In the genomic region with DNA sequence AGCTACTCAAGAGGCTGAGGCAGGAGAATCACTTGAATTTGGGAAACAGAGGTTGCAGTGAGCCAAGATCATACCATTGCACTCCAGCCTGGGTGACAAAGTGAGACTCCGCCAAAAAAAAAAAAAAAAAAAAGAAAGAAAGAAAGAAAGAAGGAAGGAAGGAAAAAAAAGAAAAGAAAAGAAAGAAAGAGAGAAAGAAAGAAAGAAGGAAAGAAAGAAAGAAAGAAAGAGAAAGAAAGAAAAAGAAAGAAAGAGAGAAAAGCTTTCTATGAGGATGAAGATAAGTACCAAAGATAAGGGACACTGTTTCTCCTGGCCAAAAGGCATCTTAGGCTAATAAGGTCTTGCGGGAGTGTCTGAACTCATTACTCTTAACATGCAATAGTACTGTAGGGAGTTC, we compare ENCODE assay signal across 9 cellular contexts. TPM values are rescaled to one million over a fixed set of nuclear protein-coding genes. Genes with fewer than 3 reads are reported as not detected.
DNase-seq lines count a peak whose midpoint lies in the region; ATAC-seq, FAIRE-seq and TF ChIP-seq lines count a peak whose summit lies in the region.
"Not testable (repeated sequence)": the region's sequence is repeated elsewhere in the genome, so short reads cannot be mapped to it uniquely, and the experiment has no call there.
"Had no signal": no experiment of that assay in that cellular context is flagged by ENCODE, and none has a peak within 500 bp of the region (broad histone marks: within the 10 kb centered on the region; RNA-seq: fewer than 3 reads in every experiment).

No MANE protein-coding gene starts in this region.

- not testable (repeated sequence) for H3K9me3 Mint-ChIP-seq in CD14-positive monocyte; T-helper 2 cell treated with Interferon-gamma antibody and Interleukin-4, amounts not matched to agents 5 μg/mL and 100 μg/mL, for 36 hours; activated T-cell treated with anti-CD3 and anti-CD28 coated beads, Interleukin-2, amount 50 U/mL, for 72 hours; stimulated activated naive B cell treated with anti-CD40 and anti-IgM and Interleukin-4, amounts not matched to agents 10 μg/mL and 1 μg/mL and 100 μg/mL, for 72 hours

- POLR2A ChIA-PET in HEK293 (lab: Yijun Ruan, JAX); K562 (lab: Yijun Ruan, JAX): not testable (repeated sequence)

- H3K4me3 Mint-ChIP-seq in CD14-positive monocyte; T-helper 2 cell treated with Interferon-gamma antibody and Interleukin-4, amounts not matched to agents 5 μg/mL and 100 μg/mL, for 36 hours; activated T-cell treated with anti-CD3 and anti-CD28 coated beads, Interleukin-2, amount 50 U/mL, for 72 hours: not testable (repeated sequence)
- H3K4me3 Mint-ChIP-seq in stimulated activated naive B cell treated with anti-CD40 and anti-IgM and Interleukin-4, amounts not matched to agents 10 μg/mL and 1 μg/mL and 100 μg/mL, for 72 hours: peak overlapping the region; percentile 73 to 74

- CTCF ChIA-PET in HEK293 (lab: Yijun Ruan, JAX); K562 (lab: Yijun Ruan, JAX; ENCODE audit: low intra/inter-chr PET ratio): not testable (repeated sequence)

- H3K4me2 ChIP-seq in OCI-LY1 (ENCODE audit: low read length): peak overlapping the region; percentile 39
- H3K4me2 ChIP-seq in K562 (ENCODE audit: insufficient read depth, low read length): not testable (repeated sequence)

- FAIRE-seq in K562 (lab: Jason Lieb, UNC): not testable (repeated sequence)

- H3K9me1 ChIP-seq in K562 (ENCODE audit: control insufficient read depth, insufficient read depth, low read length): not testable (repeated sequence)

- not testable (repeated sequence) for TF ChIP-seq EP300 in K562 (IDR thresholded peaks at IDR 0.05; ENCODE audit: low read length)

- TF ChIP-seq POLR2A in K562 (conservative IDR thresholded peaks at IDR 0.05): not testable (repeated sequence)

- not testable (repeated sequence) for H3K27me3 Mint-ChIP-seq in CD14-positive monocyte (ENCODE audit: low read depth in 3 of 3); T-helper 2 cell treated with Interferon-gamma antibody and Interleukin-4, amounts not matched to agents 5 μg/mL and 100 μg/mL, for 36 hours (ENCODE audit: low read depth); stimulated activated naive B cell treated with anti-CD40 and anti-IgM and Interleukin-4, amounts not matched to agents 10 μg/mL and 1 μg/mL and 100 μg/mL, for 72 hours
- peaks cover 61% of the 10 kb centered on the region for H3K27me3 Mint-ChIP-seq in activated T-cell treated with anti-CD3 and anti-CD28 coated beads, Interleukin-2, amount 50 U/mL, for 72 hours (ENCODE audit: low read depth)

- not testable (repeated sequence) for H3K27ac ChIP-seq in HEK293 (ENCODE audit: extremely low read depth, low read depth, low read length); K562 (ENCODE audit: extremely low read depth, low read depth, low read length)
- peak overlapping the region; percentile 69 for H3K27ac ChIP-seq in OCI-LY1 (ENCODE audit: low read depth, low read length, poor library complexity, severe bottlenecking)

- not testable (repeated sequence) for H2AFZ ChIP-seq in OCI-LY1 (ENCODE audit: low read length); K562 (ENCODE audit: low read depth, low read length)

- not testable (repeated sequence) for H4K20me1 ChIP-seq in OCI-LY1 (ENCODE audit: insufficient read depth, low read length); K562 (replicated peaks; ENCODE audit: control insufficient read depth, insufficient read depth, low read length)

- BruUV-seq in K562 (replicated peaks; lab: Mats Ljungman, UMichigan): not testable (repeated sequence)

- H3K4me1 Mint-ChIP-seq in CD14-positive monocyte: peaks cover 27% of the 10 kb centered on the region
- peaks cover 39% of the 10 kb centered on the region for H3K4me1 Mint-ChIP-seq in T-helper 2 cell treated with Interferon-gamma antibody and Interleukin-4, amounts not matched to agents 5 μg/mL and 100 μg/mL, for 36 hours (ENCODE audit: low read depth)
- peaks cover 14% of the 10 kb centered on the region for H3K4me1 Mint-ChIP-seq in activated T-cell treated with anti-CD3 and anti-CD28 coated beads, Interleukin-2, amount 50 U/mL, for 72 hours (ENCODE audit: low read depth)
- peaks cover 25 to 59% of the 10 kb centered on the region in 2 donors for H3K4me1 Mint-ChIP-seq in stimulated activated naive B cell treated with anti-CD40 and anti-IgM and Interleukin-4, amounts not matched to agents 10 μg/mL and 1 μg/mL and 100 μg/mL, for 72 hours

- not testable (repeated sequence) for H3K9me3 ChIP-seq in HEK293 (ENCODE audit: control insufficient read depth, insufficient read depth, low read depth, low read length); OCI-LY1 (ENCODE audit: low read length); K562 (replicated peaks; ENCODE audit: control insufficient read depth, insufficient read depth, low read depth, low read length)

- H3K36me3 ChIP-seq in HEK293 (ENCODE audit: control insufficient read depth in 2 of 2, insufficient read depth in 1 of 2, low read length in 2 of 2); OCI-LY1 (ENCODE audit: insufficient read depth, low read length); K562 (ENCODE audit: control insufficient read depth, insufficient read depth, low read length): not testable (repeated sequence)

- H3K4me1 ChIP-seq in HEK293 (ENCODE audit: control insufficient read depth, insufficient read depth, low read length); K562 (replicated peaks in 1 of 2; ENCODE audit: control insufficient read depth in 2 of 2, insufficient read depth in 2 of 2, low read length in 2 of 2): not testable (repeated sequence)
- H3K4me1 ChIP-seq in OCI-LY1 (ENCODE audit: insufficient read depth, low read length, severe bottlenecking): peaks cover 14% of the 10 kb centered on the region

- H3K9ac ChIP-seq in OCI-LY1 (ENCODE audit: low read length); K562 (ENCODE audit: insufficient read depth in 1 of 2, low read depth in 2 of 2, low read length in 2 of 2): not testable (repeated sequence)

- H3K4me3 ChIP-seq in HEK293 (ENCODE audit: low read depth, low read length); OCI-LY1 (ENCODE audit: low read depth, low read length, poor library complexity, severe bottlenecking); K562: not testable (repeated sequence)

- not testable (repeated sequence) for TF ChIP-seq RAD21 in K562 (CRISPR knock-in tag; conservative IDR thresholded peaks at IDR 0.05 in 1 of 2, IDR thresholded peaks at IDR 0.05 in 1 of 2)

- 8% methylated on average over 2 of the region's 2 CpGs for WGBS in K562 (ENCODE audit: insufficient coverage, low coverage, missing lambda C conversion rate)

- DNase-seq in CD14-positive monocyte (ENCODE audit: low spot score); T-helper 2 cell treated with Interferon-gamma antibody and Interleukin-4, amounts not matched to agents 5 μg/mL and 100 μg/mL, for 36 hours (ENCODE audit: low spot score); activated T-cell treated with anti-CD3 and anti-CD28 coated beads, Interleukin-2, amount 50 U/mL, for 72 hours; K562 (ENCODE audit: extremely low read depth in 1 of 4, low spot score in 3 of 4); stimulated activated naive B cell treated with anti-CD40 and anti-IgM and Interleukin-4, amounts not matched to agents 10 μg/mL and 1 μg/mL and 100 μg/mL, for 72 hours: not testable (repeated sequence)

- H3F3A ChIP-seq in OCI-LY1 (ENCODE audit: insufficient read depth, low read length): not testable (repeated sequence)

- H3K36me3 Mint-ChIP-seq in CD14-positive monocyte; activated T-cell treated with anti-CD3 and anti-CD28 coated beads, Interleukin-2, amount 50 U/mL, for 72 hours (ENCODE audit: insufficient read depth in 2 of 2): not testable (repeated sequence)
- peaks cover 16% of the 10 kb centered on the region for H3K36me3 Mint-ChIP-seq in T-helper 2 cell treated with Interferon-gamma antibody and Interleukin-4, amounts not matched to agents 5 μg/mL and 100 μg/mL, for 36 hours (ENCODE audit: low read depth)
- H3K36me3 Mint-ChIP-seq in stimulated activated naive B cell treated with anti-CD40 and anti-IgM and Interleukin-4, amounts not matched to agents 10 μg/mL and 1 μg/mL and 100 μg/mL, for 72 hours: peaks cover 6 to 13% of the 10 kb centered on the region in 2 donors

- not testable (repeated sequence) for H3K79me2 ChIP-seq in OCI-LY1 (ENCODE audit: insufficient read depth, low read length); K562 (ENCODE audit: control insufficient read depth, insufficient read depth, low read length)

- in situ Hi-C loops in K562 (cut with MboI): not testable (repeated sequence)

- intact Hi-C loops in CD14-positive monocyte (cut with micrococcal nuclease); K562 (cut with micrococcal nuclease): not testable (repeated sequence)

- TF ChIP-seq CTCF in CD14-positive monocyte (IDR thresholded peaks at IDR 0.05); HEK293 (tag by site-specific recombination; IDR thresholded peaks at IDR 0.05); OCI-LY1 (IDR thresholded peaks at IDR 0.05; ENCODE audit: low read length); K562 (IDR thresholded peaks at IDR 0.05 in 2 of 3, conservative IDR thresholded peaks at IDR 0.05 in 1 of 3; ENCODE audit: insufficient read depth in 2 of 3, low read depth in 1 of 3, low read length in 3 of 3): not testable (repeated sequence)

- H3K27ac Mint-ChIP-seq in CD14-positive monocyte: peak overlapping the region; percentile 77 to 94 (median 87)
- peak overlapping the region; percentile 8 for H3K27ac Mint-ChIP-seq in T-helper 2 cell treated with Interferon-gamma antibody and Interleukin-4, amounts not matched to agents 5 μg/mL and 100 μg/mL, for 36 hours
- H3K27ac Mint-ChIP-seq in activated T-cell treated with anti-CD3 and anti-CD28 coated beads, Interleukin-2, amount 50 U/mL, for 72 hours: peak overlapping the region; percentile 64
- H3K27ac Mint-ChIP-seq in stimulated activated naive B cell treated with anti-CD40 and anti-IgM and Interleukin-4, amounts not matched to agents 10 μg/mL and 1 μg/mL and 100 μg/mL, for 72 hours: peak overlapping the region; percentile 91

- not testable (repeated sequence) for ATAC-seq in activated T-cell treated with anti-CD3 and anti-CD28 coated beads, Interleukin-2, amount 50 U/mL, for 72 hours (replicated peaks in 1 of 2); K562; stimulated activated naive B cell treated with anti-CD40 and anti-IgM and Interleukin-4, amounts not matched to agents 10 μg/mL and 1 μg/mL and 100 μg/mL, for 72 hours (replicated peaks)

- H3K27me3 ChIP-seq in OCI-LY1 (ENCODE audit: insufficient read depth, low read length); K562 (ENCODE audit: control insufficient read depth in 2 of 2, insufficient read depth in 2 of 2, low read length in 2 of 2): not testable (repeated sequence)

- not testable (repeated sequence) for H3K9me2 ChIP-seq in OCI-LY1 (ENCODE audit: low read depth, low read length)

RNA-seq across cellular contexts. Expression of gene SLC26A4, which starts 21.6 kb away (rescaled TPM):
- polyA plus RNA-seq in CD14-positive monocyte (under 1 TPM; 0.10 to 0.12 TPM), K562 (2011; rRNA removed) (0.37 and 0.54 TPM in 2 replicates), K562 (2014; fragmentation: Illumina TruSeq; extraction: Trizol) (0.22 and 0.28 TPM in 2 replicates), K562 (2014; fragmentation: Nextera tagmentation; extraction: Ambion mirVana) (under 1 TPM; 0.10 to 0.18 TPM), K562 (2014; rRNA removed) (0.27 and 1.2 TPM in 2 replicates)
- 10 to 100 TPM in 1 of 2 donors, 1 to 10 TPM in 1; 7.9 to 18.3 TPM for total RNA-seq in activated T-cell treated with anti-CD3 and anti-CD28 coated beads, Interleukin-2, amount 50 U/mL, for 72 hours
- 0.23 and 1.2 TPM in 2 replicates for total RNA-seq in K562 (2011; cell fraction: chromatin; rRNA removed; ENCODE audit: low replicate concordance)
- 0.26 and 0.33 TPM in 2 replicates for total RNA-seq in K562 (2011; cell fraction: nucleolus; rRNA removed)
- total RNA-seq in K562 (2011; cell fraction: nucleoplasm; rRNA removed): 0.22 and 0.92 TPM in 2 replicates
- total RNA-seq in K562 (2014; rRNA removed) (0.09 and 0.29 TPM in 2 replicates), K562 (2014; rRNA removed; fragmentation: Illumina TruSeq; extraction: Trizol) (0.26 and 0.33 TPM in 2 replicates), K562 (2015; rRNA removed; fragmentation: Illumina TruSeq; extraction: Trizol) (0.11 and 0.43 TPM in 2 replicates), K562 (2021) (0.54 and 0.55 TPM in 2 replicates)
- polyA plus RNA-seq in K562 (2011; cell fraction: cytosol; rRNA removed): 0.13 and 0.16 TPM in 2 replicates
- polyA plus RNA-seq in K562 (2011; cell fraction: nucleus; rRNA removed): 0.24 and 0.28 TPM in 2 replicates
- polyA plus RNA-seq in K562 (2012): 0.29 and 0.38 TPM in 2 replicates
- polyA minus RNA-seq in K562 (2011; rRNA and poly(A)+ RNA removed): 0.81 and 0.96 TPM in 2 replicates
- 1.3 TPM in 1 of 2 replicates, not detected in the other for polyA minus RNA-seq in K562 (2011; cell fraction: cytosol; rRNA and poly(A)+ RNA removed)
- polyA minus RNA-seq in K562 (2011; cell fraction: nucleus; rRNA and poly(A)+ RNA removed): 0.33 TPM in 1 of 2 replicates, not detected in the other
- total RNA-seq: CD4-positive, alpha-beta T cell; HT-29 had no signal

RNA-seq across cellular contexts. Expression of gene BCAP29, which starts 59.0 kb away (rescaled TPM):
- polyA plus RNA-seq in CD14-positive monocyte (10 to 100 TPM; 58.8 to 76.0 TPM), K562 (2011; rRNA removed) (47.0 and 91.8 TPM in 2 replicates), K562 (2014; fragmentation: Illumina TruSeq; extraction: Trizol) (122 and 137 TPM in 2 replicates), K562 (2014; fragmentation: Nextera tagmentation; extraction: Ambion mirVana) (10 to 100 TPM; 63.4 to 64.4 TPM), K562 (2014; rRNA removed) (77.0 and 79.7 TPM in 2 replicates)
- total RNA-seq in activated T-cell treated with anti-CD3 and anti-CD28 coated beads, Interleukin-2, amount 50 U/mL, for 72 hours: 10 to 100 TPM; 37.8 to 44.3 TPM
- total RNA-seq in K562 (2011; cell fraction: chromatin; rRNA removed; ENCODE audit: low replicate concordance): 51.4 and 124 TPM in 2 replicates
- 40.4 and 42.2 TPM in 2 replicates for total RNA-seq in K562 (2011; cell fraction: nucleolus; rRNA removed)
- total RNA-seq in K562 (2011; cell fraction: nucleoplasm; rRNA removed): 91.8 and 107 TPM in 2 replicates
- total RNA-seq in K562 (2014; rRNA removed) (57.5 and 64.5 TPM in 2 replicates), K562 (2014; rRNA removed; fragmentation: Illumina TruSeq; extraction: Trizol) (113 and 136 TPM in 2 replicates), K562 (2015; rRNA removed; fragmentation: Illumina TruSeq; extraction: Trizol) (127 and 129 TPM in 2 replicates), K562 (2021) (78.7 and 89.6 TPM in 2 replicates)
- polyA plus RNA-seq in K562 (2011; cell fraction: cytosol; rRNA removed): 15.0 and 31.1 TPM in 2 replicates
- polyA plus RNA-seq in K562 (2011; cell fraction: nucleus; rRNA removed): 26.8 and 31.0 TPM in 2 replicates
- 79.2 and 87.0 TPM in 2 replicates for polyA plus RNA-seq in K562 (2012)
- polyA minus RNA-seq in K562 (2011; rRNA and poly(A)+ RNA removed): 68.8 and 75.1 TPM in 2 replicates
- polyA minus RNA-seq in K562 (2011; cell fraction: cytosol; rRNA and poly(A)+ RNA removed): 16.3 and 35.2 TPM in 2 replicates
- polyA minus RNA-seq in K562 (2011; cell fraction: nucleus; rRNA and poly(A)+ RNA removed): 50.6 and 69.1 TPM in 2 replicates

Comparison
In these comparisons a context has a peak if more than half of its experiments do, and no peak if none do; other contexts are left out.
1. H3K27ac Mint-ChIP-seq: peak in every context shown above with its lines; median percentile 91 in stimulated activated naive B cell treated with anti-CD40 and anti-IgM and Interleukin-4, amounts not matched to agents 10 μg/mL and 1 μg/mL and 100 μg/mL, for 72 hours; 87 in CD14-positive monocyte; 64 in activated T-cell treated with anti-CD3 and anti-CD28 coated beads, Interleukin-2, amount 50 U/mL, for 72 hours; 8 in T-helper 2 cell treated with Interferon-gamma antibody and Interleukin-4, amounts not matched to agents 5 μg/mL and 100 μg/mL, for 36 hours.